9 cellular contexts compared by ENCODE assay signal in the genomic region with DNA sequence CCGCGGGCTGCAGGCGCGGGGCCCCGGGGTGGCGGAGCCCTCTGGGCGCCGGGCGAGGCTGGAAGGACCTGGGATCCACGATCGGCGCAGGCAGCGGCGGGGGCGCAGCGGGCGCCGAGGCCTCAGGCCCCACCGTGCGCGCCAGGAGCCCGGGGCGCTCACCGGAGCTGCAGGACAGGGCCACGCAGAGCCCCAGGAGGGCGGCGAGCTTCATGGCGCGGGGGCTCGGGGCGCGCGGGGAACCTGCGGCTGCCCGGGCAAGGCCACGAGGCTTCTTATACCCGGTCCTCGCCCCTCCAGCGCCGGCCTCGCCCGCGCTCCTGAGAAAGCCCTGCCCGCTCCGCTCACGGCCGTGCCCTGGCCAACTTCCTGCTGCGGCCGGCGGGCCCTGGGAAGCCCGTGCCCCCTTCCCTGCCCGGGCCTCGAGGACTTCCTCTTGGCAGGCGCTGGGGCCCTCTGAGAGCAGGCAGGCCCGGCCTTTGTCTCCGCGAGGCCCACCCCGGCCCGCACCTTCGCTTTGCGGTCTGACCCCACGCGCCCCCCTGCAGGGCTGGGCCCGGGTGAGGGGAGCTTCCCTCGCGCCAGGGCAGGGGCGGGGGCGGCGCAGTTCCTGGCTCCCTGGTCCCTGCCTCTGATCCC. TPM values are rescaled to one million over a fixed set of nuclear protein-coding genes. Genes with fewer than 3 reads are reported as not detected.
DNase-seq lines count a peak whose midpoint lies in the region; ATAC-seq and TF ChIP-seq lines count a peak whose summit lies in the region.
"Had no signal": no experiment of that assay in that cellular context is flagged by ENCODE, and none has a peak within 500 bp of the region (broad histone marks: within the 10 kb centered on the region; RNA-seq: fewer than 3 reads in every experiment).

A gene with protein sequence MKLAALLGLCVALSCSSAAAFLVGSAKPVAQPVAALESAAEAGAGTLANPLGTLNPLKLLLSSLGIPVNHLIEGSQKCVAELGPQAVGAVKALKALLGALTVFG (minus strand): TSS at position 251 of the 639 bp plus-strand sequence. CDS start 37 bp downstream, at position 214.

- no peaks in the 10 kb centered on the region for H3K36me3 ChIP-seq in right atrium auricular region

- peaks cover 0 to 20% of the 10 kb centered on the region in 2 donors for H3K4me1 ChIP-seq in right atrium auricular region

- no peak for ATAC-seq in HG03175 (IDR thresholded peaks at IDR 0.05; ENCODE audit: unreplicated experiment)

- no peak for TF ChIP-seq CTCF in right atrium auricular region (IDR thresholded peaks at IDR 0.05)

- peaks cover 0 to 18% of the 10 kb centered on the region in 2 donors for H3K27me3 ChIP-seq in right atrium auricular region

- no peak within 1 kb of the TSS for H3K27ac ChIP-seq in right atrium auricular region

- H3K9me3 ChIP-seq in right atrium auricular region = no peaks in the 10 kb centered on the region

- peak within 1 kb of the TSS in 1 of 2 donors; percentile 41 for H3K4me3 ChIP-seq in right atrium auricular region

- DNase-seq in GF-D8 (lab: John Stamatoyannopoulos, UW) (peak; percentile 6), NOMO-1 treated with DMSO at 0.1 percent for 48 hours (lab: John Stamatoyannopoulos, UW; ENCODE audit: unreplicated experiment) (peak; percentile 31), right atrium auricular region (ENCODE audit: low spot score) (peak; percentile 38), retina (peak; percentile 67), LoVo (ENCODE audit: low spot score) (no peak), NCI-H1436 treated with DMSO at 0.1 percent for 48 hours (lab: John Stamatoyannopoulos, UW) (no peak), DMS153 treated with DMSO at 0.1 percent for 48 hours (lab: John Stamatoyannopoulos, UW; ENCODE audit: unreplicated experiment) (no peak)

RNA-seq across cellular contexts. Expression of the gene that starts here (rescaled TPM):
- total RNA-seq in right atrium auricular region = not detected
- total RNA-seq: M059J had no signal

Comparison
In these comparisons a context has a peak if more than half of its experiments do, and no peak if none do; other contexts are left out.
1. Peak in DNase-seq in right atrium auricular region; RNA of the gene not detected or under 1 TPM.
2. DNase-seq: peak in GF-D8 (single experiment), NOMO-1 treated with DMSO at 0.1 percent for 48 hours (single experiment) and retina (single experiment); none in LoVo (single experiment), NCI-H1436 treated with DMSO at 0.1 percent for 48 hours (single experiment) and DMS153 treated with DMSO at 0.1 percent for 48 hours (single experiment).